Comparison of ENCODE assay signal across 8 cellular contexts in the genomic region with DNA sequence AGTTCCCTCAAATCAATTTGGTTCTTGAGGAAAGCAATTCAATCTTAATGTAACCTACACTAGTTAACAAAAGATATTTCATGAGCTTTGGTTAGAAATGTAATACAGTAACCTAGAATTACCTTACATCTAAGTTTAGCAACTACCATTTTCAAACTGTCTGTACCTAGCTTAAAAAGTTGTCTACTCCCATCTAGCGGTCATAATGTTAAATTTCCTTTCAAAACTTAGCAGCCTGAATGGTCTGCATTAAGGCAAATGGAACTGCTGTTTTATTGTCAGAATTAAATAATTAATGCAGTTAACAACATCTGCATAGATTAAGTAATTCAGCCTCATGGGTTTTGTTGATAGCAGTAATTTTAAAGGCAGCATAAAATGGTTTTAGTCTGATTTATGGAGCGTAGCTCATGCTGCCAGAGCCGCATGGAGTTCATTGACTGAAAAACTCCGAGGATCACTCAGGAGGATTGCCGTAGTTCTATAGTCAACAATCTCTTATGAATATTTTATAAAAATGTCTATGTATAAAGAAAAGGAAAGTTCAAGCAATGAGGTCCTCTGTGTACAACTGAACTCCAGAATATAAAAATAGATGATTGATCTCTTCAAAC.
DNase-seq lines count a peak whose midpoint lies in the region; ATAC-seq and TF ChIP-seq lines count a peak whose summit lies in the region.

No MANE protein-coding gene starts in this region.

- DNase-seq in MCF 10A (ENCODE audit: unreplicated experiment) (peak; percentile 54), breast epithelium (ENCODE audit: low spot score in 2 of 2) (no peak), NCI-H1048 (lab: John Stamatoyannopoulos, UW) (peak; percentile 8), SK-MEL-5 (ENCODE audit: low read depth, low spot score) (peak; percentile 76), foreskin fibroblast (peak in 1 of 2 donors; percentile 60), smooth muscle cell (lab: John Stamatoyannopoulos, UW; ENCODE audit: unreplicated experiment) (no peak), aorta (no peak)

- no peak overlapping the region for H3K4me3 Mint-ChIP-seq in MCF 10A (ENCODE audit: unreplicated experiment)

- no peaks in the 10 kb centered on the region for H3K27me3 Mint-ChIP-seq in MCF 10A (ENCODE audit: insufficient read depth, unreplicated experiment)

- H3K4me1 ChIP-seq in breast epithelium (no peaks in the 10 kb centered on the region), smooth muscle cell (ENCODE audit: low read depth) (no peaks in the 10 kb centered on the region), aorta (ENCODE audit: control insufficient read depth in 1 of 2, insufficient read depth in 2 of 2, low read length in 2 of 2) (no peaks in the 10 kb centered on the region)

- peak; percentile 56 for TF ChIP-seq CTCF in MCF 10A (IDR thresholded peaks at IDR 0.05; ENCODE audit: unreplicated experiment)
- TF ChIP-seq CTCF in breast epithelium (IDR thresholded peaks at IDR 0.05), result no peak
- TF ChIP-seq CTCF in foreskin fibroblast (IDR thresholded peaks at IDR 0.05; ENCODE audit: low read depth, low read length), result peak; percentile 32
- TF ChIP-seq CTCF in smooth muscle cell (IDR thresholded peaks at IDR 0.05; ENCODE audit: borderline replicate concordance, insufficient read depth, poor library complexity, severe bottlenecking), result peak; percentile 71

- intact Hi-C loops in MCF 10A (cut with micrococcal nuclease) (loop anchor here (2.0 kb wide), 1 partner anchor 41 kb away; no protein-coding TSS in a partner anchor), breast epithelium (cut with DNase I; ENCODE audit: low total_unique reads) (no loop called here), aorta (cut with DNase I) (no loop called here)

- BruUV-seq in MCF 10A (replicated peaks; lab: Mats Ljungman, UMichigan), result no TSS peak

- no peaks in the 10 kb centered on the region for H4K20me1 ChIP-seq in smooth muscle cell (ENCODE audit: low read depth)

- no peak overlapping the region for H3K9ac ChIP-seq in smooth muscle cell (ENCODE audit: low read depth)

- H3K27ac Mint-ChIP-seq in MCF 10A (ENCODE audit: low read depth, unreplicated experiment), result no peak overlapping the region

- no peak overlapping the region for H3K27ac ChIP-seq in breast epithelium
- no peak overlapping the region for H3K27ac ChIP-seq in smooth muscle cell (ENCODE audit: low read depth)
- no peak overlapping the region for H3K27ac ChIP-seq in aorta (ENCODE audit: low read depth in 1 of 2, low read length in 2 of 2)

- H3K36me3 Mint-ChIP-seq in MCF 10A (ENCODE audit: insufficient read depth, unreplicated experiment), result no peaks in the 10 kb centered on the region

- 73% methylated on average over 5 of the region's 5 CpGs for WGBS in smooth muscle cell (ENCODE audit: low lambda C conversion rate)
- 20 to 38% methylated on average over 5 of the region's 5 CpGs for WGBS in aorta, 2 donors

- no peaks in the 10 kb centered on the region for H3K36me3 ChIP-seq in breast epithelium
- no peaks in the 10 kb centered on the region for H3K36me3 ChIP-seq in smooth muscle cell (ENCODE audit: low read depth)
- H3K36me3 ChIP-seq in aorta (ENCODE audit: control insufficient read depth in 1 of 2, insufficient read depth in 2 of 2, low read length in 1 of 2), result no peaks in the 10 kb centered on the region

- no peak overlapping the region for H3K4me3 ChIP-seq in breast epithelium
- peak overlapping the region in 1 of 2 donors; percentile 26 for H3K4me3 ChIP-seq in foreskin fibroblast (ENCODE audit: low read depth in 1 of 2, low read length in 2 of 2)
- H3K4me3 ChIP-seq in smooth muscle cell, result no peak overlapping the region
- no peak overlapping the region for H3K4me3 ChIP-seq in aorta (ENCODE audit: low read length in 2 of 2)

- H3K4me1 Mint-ChIP-seq in MCF 10A (ENCODE audit: insufficient read depth, unreplicated experiment), result peaks cover 18% of the 10 kb centered on the region

- no peak overlapping the region for H2AFZ ChIP-seq in smooth muscle cell (ENCODE audit: low read depth)

- CTCF ChIA-PET in MCF 10A (lab: Yijun Ruan, JAX), result interaction anchor here (0.8 to 2.5 kb wide), 8 partner anchors 8 to 1667 kb away, joined by 3 to 11 read pairs (median 4); no protein-coding TSS in a partner anchor

- H3K9me3 Mint-ChIP-seq in MCF 10A (ENCODE audit: unreplicated experiment), result no peaks in the 10 kb centered on the region

- TF ChIP-seq POLR2A in breast epithelium (IDR thresholded peaks at IDR 0.05), result no peak

- no peaks in the 10 kb centered on the region for H3K79me2 ChIP-seq in smooth muscle cell (ENCODE audit: low read depth)

- no peaks in the 10 kb centered on the region for H3K27me3 ChIP-seq in breast epithelium
- H3K27me3 ChIP-seq in smooth muscle cell (ENCODE audit: low read depth), result no peaks in the 10 kb centered on the region
- H3K27me3 ChIP-seq in aorta (ENCODE audit: control insufficient read depth in 1 of 2, insufficient read depth in 2 of 2, low read length in 1 of 2), result no peaks in the 10 kb centered on the region

- no peak overlapping the region for H3K4me2 ChIP-seq in smooth muscle cell

- POLR2A ChIA-PET in MCF 10A (lab: Yijun Ruan, JAX), result interaction anchor here (1.0 kb wide), 1 partner anchor 1683 kb away, joined by 4 read pairs; no protein-coding TSS in a partner anchor

- in situ Hi-C loops in SK-MEL-5 (cut with HindIII; ENCODE audit: low pct_unique_long_range_greater_than_20kb, low sequenced_read_pairs), result no loop called here

- H3K9me3 ChIP-seq in breast epithelium (no peaks in the 10 kb centered on the region), smooth muscle cell (replicated peaks; ENCODE audit: low read depth) (no peaks in the 10 kb centered on the region), aorta (ENCODE audit: control insufficient read depth, low read length) (no peaks in the 10 kb centered on the region)

- no peaks in the 10 kb centered on the region for H3F3A ChIP-seq in smooth muscle cell (ENCODE audit: low read depth)

- ATAC-seq in HG02642 (IDR thresholded peaks at IDR 0.05; ENCODE audit: poor library complexity, unreplicated experiment), result peak; percentile 88
- ATAC-seq in aorta (ENCODE audit: low FRiP score), result no peak

Comparison
In these comparisons a context has a peak if more than half of its experiments do, and no peak if none do; other contexts are left out.
1. DNase-seq: peak in MCF 10A (single experiment), NCI-H1048 (single experiment) and SK-MEL-5 (single experiment); none in breast epithelium (0 of 2), smooth muscle cell (single experiment) and aorta (0 of 2).
2. CTCF ChIP-seq: peak in MCF 10A (single experiment), foreskin fibroblast (single experiment) and smooth muscle cell (single experiment); none in breast epithelium (0 of 3).